ENCODE assay signal across 20 cellular contexts in the genomic region with DNA sequence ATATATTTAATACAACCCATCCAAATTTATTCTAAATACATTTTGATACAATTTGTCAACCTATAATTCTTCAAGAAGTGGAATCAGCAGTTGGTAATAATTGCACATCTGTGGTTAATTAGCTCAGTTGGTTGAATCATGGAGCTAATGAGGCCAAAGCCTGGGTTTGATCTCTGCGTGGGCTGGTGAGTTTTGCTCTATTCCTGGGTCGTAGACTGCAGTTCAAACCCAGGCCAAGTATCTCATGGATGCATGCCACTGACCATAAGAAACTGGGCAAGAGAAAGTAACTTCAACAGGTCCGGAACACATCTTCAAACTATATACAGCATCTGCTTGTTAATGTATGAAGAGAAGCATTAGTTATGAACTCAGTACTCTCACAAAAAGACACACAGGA.
DNase-seq lines count a peak whose midpoint lies in the region; TF ChIP-seq lines count a peak whose summit lies in the region.
"Had no signal": no experiment of that assay in that cellular context is flagged by ENCODE, and none has a peak within 500 bp of the region (broad histone marks: within the 10 kb centered on the region; RNA-seq: fewer than 3 reads in every experiment).

No MANE protein-coding gene starts in this region.

- CTCF ChIA-PET in AG04449 (lab: Yijun Ruan, JAX): no interaction called here

- POLR2A ChIA-PET in AG04449 (lab: Yijun Ruan, JAX): no interaction called here

- no peaks in the 10 kb centered on the region for H3K9me3 ChIP-seq in HAP-1
- H3K9me3 ChIP-seq: ascending aorta, right atrium auricular region, upper lobe of left lung had no signal

- no peak for TF ChIP-seq CTCF in AG04449 (IDR thresholded peaks at IDR 0.05; ENCODE audit: insufficient read depth, low read length, missing control alignments)
- no peak for TF ChIP-seq CTCF in foreskin fibroblast (IDR thresholded peaks at IDR 0.05; ENCODE audit: low read depth, low read length)
- TF ChIP-seq CTCF in CD14-positive monocyte (IDR thresholded peaks at IDR 0.05): no peak

- H3K4me3 Mint-ChIP-seq in CD14-positive monocyte: no peak overlapping the region
- H3K4me3 Mint-ChIP-seq: activated CD4-positive, alpha-beta T cell treated with anti-CD3 and anti-CD28 coated beads for 36 hours; activated T-helper 1 cell treated with anti-CD3 and anti-CD28 coated beads, Interleukin-12 subunit alpha, Interleukin-12 subunit beta, Interleukin-2, Interleukin-4 antibody, amounts not matched to agents 30 ng/mL and 10 ng/mL and 1 ng/mL, durations not matched to agents 14 hours and 24 hours and 36 hours; T-cell had no signal

- intact Hi-C loops in CD14-positive monocyte (cut with micrococcal nuclease): no loop called here

- H3K4me1 ChIP-seq in HAP-1: no peaks in the 10 kb centered on the region
- H3K4me1 ChIP-seq: ascending aorta, upper lobe of left lung had no signal

- H3K36me3 Mint-ChIP-seq in CD14-positive monocyte: no peaks in the 10 kb centered on the region
- H3K36me3 Mint-ChIP-seq: T-cell had no signal

- no peaks in the 10 kb centered on the region for H3K4me1 Mint-ChIP-seq in CD14-positive monocyte
- H3K4me1 Mint-ChIP-seq: activated CD4-positive, alpha-beta T cell treated with anti-CD3 and anti-CD28 coated beads for 36 hours; T-cell had no signal

- in situ Hi-C loops in HAP-1 (cut with MboI; ENCODE audit: low sequenced_read_pairs): no loop called here

- H3K27me3 Mint-ChIP-seq in CD14-positive monocyte (ENCODE audit: low read depth in 3 of 3): no peaks in the 10 kb centered on the region
- H3K27me3 Mint-ChIP-seq: activated CD4-positive, alpha-beta T cell treated with anti-CD3 and anti-CD28 coated beads for 36 hours; T-cell had no signal

- H3K4me3 ChIP-seq in AG04449 (ENCODE audit: low read depth, low read length) (no peak overlapping the region), foreskin fibroblast (ENCODE audit: low read depth in 1 of 2, low read length in 2 of 2) (no peak overlapping the region), HAP-1 (no peak overlapping the region)
- H3K4me3 ChIP-seq: ascending aorta, right atrium auricular region, upper lobe of left lung had no signal

- no peak overlapping the region for H3K27ac Mint-ChIP-seq in CD14-positive monocyte
- H3K27ac Mint-ChIP-seq: activated CD4-positive, alpha-beta T cell treated with anti-CD3 and anti-CD28 coated beads for 36 hours; activated T-helper 1 cell treated with anti-CD3 and anti-CD28 coated beads, Interleukin-12 subunit alpha, Interleukin-12 subunit beta, Interleukin-2, Interleukin-4 antibody, amounts not matched to agents 30 ng/mL and 10 ng/mL and 1 ng/mL, durations not matched to agents 14 hours and 24 hours and 36 hours; T-cell had no signal

- no peaks in the 10 kb centered on the region for H3K36me3 ChIP-seq in HAP-1 (replicated peaks)
- H3K36me3 ChIP-seq: ascending aorta, right atrium auricular region, upper lobe of left lung had no signal

- DNase-seq in AG04449 (ENCODE audit: low read depth, low spot score) (peak; percentile 34), GM04504 (ENCODE audit: low read depth) (peak; percentile 81), astrocyte of the hippocampus (ENCODE audit: low read depth, low spot score) (peak; percentile 73), foreskin fibroblast (peak; percentile 92 to 96), HAP-1 (ENCODE audit: low spot score in 2 of 2) (no peak), NCI-H2107 (lab: John Stamatoyannopoulos, UW) (no peak), CD14-positive monocyte (ENCODE audit: low spot score) (no peak), NCI-H187 treated with DMSO at 0.1 percent for 48 hours (lab: John Stamatoyannopoulos, UW) (no peak)
- DNase-seq: activated CD4-positive, alpha-beta T cell treated with anti-CD3 and anti-CD28 coated beads for 36 hours; activated naive CD4-positive, alpha-beta T cell treated with anti-CD3 and anti-CD28 coated beads, Interleukin-2, amount 50 U/mL, for 16 hours; effector CD4-positive, alpha-beta T cell; erythroblast; NCI-H146; NCI-H748 treated with DMSO at 0.1 percent for 48 hours; nucleus accumbens; T-cell; upper lobe of left lung had no signal

- no peaks in the 10 kb centered on the region for H3K27me3 ChIP-seq in HAP-1 (ENCODE audit: low read depth)
- H3K27me3 ChIP-seq: ascending aorta, right atrium auricular region, upper lobe of left lung had no signal

- peaks cover 0 to 5% (median 0%) of the 10 kb centered on the region in 7 donors for H3K9me3 Mint-ChIP-seq in CD14-positive monocyte

Comparison
In these comparisons a context has a peak if more than half of its experiments do, and no peak if none do; other contexts are left out.
1. DNase-seq: peak in AG04449 (single experiment), GM04504 (single experiment), astrocyte of the hippocampus (single experiment) and foreskin fibroblast (2 of 2); none in HAP-1 (0 of 2), NCI-H2107 (single experiment), CD14-positive monocyte (single experiment) and NCI-H187 treated with DMSO at 0.1 percent for 48 hours (single experiment).